In the genomic region with DNA sequence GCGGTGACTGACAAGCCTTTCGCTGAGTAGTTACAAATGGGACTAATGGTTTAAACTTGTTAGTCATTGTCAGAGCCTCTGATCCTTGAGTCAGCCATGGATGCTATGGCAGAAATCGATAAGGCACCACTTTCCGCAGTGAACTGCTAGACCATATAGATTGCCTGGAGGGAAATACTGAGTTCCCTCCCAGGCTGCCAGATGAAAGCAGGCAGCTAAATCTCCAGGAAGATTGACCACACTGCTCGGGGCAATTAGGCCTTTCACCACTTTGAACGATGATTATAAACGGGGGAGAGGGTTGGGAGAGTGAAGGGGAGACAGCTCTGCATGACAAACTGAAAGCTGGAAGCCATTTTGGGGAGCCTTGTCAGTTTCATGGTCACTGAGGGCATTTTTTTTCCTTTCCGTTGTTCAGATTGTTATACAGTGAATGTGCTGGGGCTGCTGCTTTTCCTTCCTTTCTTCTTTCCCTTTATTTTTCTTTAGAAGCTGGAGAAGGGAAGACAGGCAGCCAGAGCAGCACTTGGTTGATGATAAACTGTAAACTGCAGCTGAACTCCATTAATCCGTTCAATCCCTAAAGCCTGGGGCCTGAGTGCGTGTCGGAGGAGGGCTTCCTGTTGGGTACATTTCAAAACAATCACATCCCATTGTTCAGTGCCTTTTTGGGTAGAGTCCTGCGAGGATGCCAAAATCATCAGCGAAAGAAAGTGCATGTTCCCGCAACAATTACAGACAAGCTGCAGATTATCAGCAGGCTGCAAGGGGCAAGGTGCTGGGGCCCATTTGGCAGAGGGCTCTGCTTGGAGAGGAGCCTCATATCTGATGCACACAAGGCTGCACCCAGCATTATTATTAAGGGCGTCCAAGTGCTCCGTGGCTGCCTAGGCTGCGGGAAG, we compare ENCODE assay signal across 14 cellular contexts.
DNase-seq lines count a peak whose midpoint lies in the region; ATAC-seq and TF ChIP-seq lines count a peak whose summit lies in the region.
"Had no signal": no experiment of that assay in that cellular context is flagged by ENCODE, and none has a peak within 500 bp of the region (broad histone marks: within the 10 kb centered on the region; RNA-seq: fewer than 3 reads in every experiment).

No MANE protein-coding gene starts in this region.

- H3K9me3 Mint-ChIP-seq in WTC11 (peaks cover 9% of the 10 kb centered on the region), glutamatergic neuron (ENCODE audit: unreplicated experiment) (peaks cover 3% of the 10 kb centered on the region)
- H3K9me3 Mint-ChIP-seq: CD8-positive, alpha-beta T cell had no signal

- peak; percentile 83 for DNase-seq in NCI-H146 treated with DMSO at 0.1 percent for 48 hours (lab: John Stamatoyannopoulos, UW; ENCODE audit: unreplicated experiment)
- no peak for DNase-seq in WTC11 (ENCODE audit: low spot score)
- DNase-seq in glutamatergic neuron: no peak
- DNase-seq in sciatic nerve (ENCODE audit: low spot score): no peak
- no peak for DNase-seq in activated CD4-positive, alpha-beta T cell treated with anti-CD3 and anti-CD28 coated beads for 4 hours
- DNase-seq: activated naive CD4-positive, alpha-beta T cell treated with anti-CD3 and anti-CD28 coated beads, Interleukin-2, amount 50 U/mL, for 16 hours; CD8-positive, alpha-beta T cell; cerebellar nuclear complex; GOT3; NCI-H1436 treated with DMSO at 0.1 percent for 48 hours; NK-92 treated with Interleukin-12 subunit alpha and Interleukin-12 subunit beta, amount 100 ng/mL, for 24 hours; SK-N-SH had no signal

- ATAC-seq in WTC11: peak; percentile 34
- peak; percentile 45 for ATAC-seq in sciatic nerve
- ATAC-seq in GM21381 (IDR thresholded peaks at IDR 0.05; ENCODE audit: unreplicated experiment): no peak
- ATAC-seq in GM18868 (IDR thresholded peaks at IDR 0.05; ENCODE audit: unreplicated experiment): no peak
- ATAC-seq: CD8-positive, alpha-beta T cell had no signal

- H3K27ac Mint-ChIP-seq in WTC11 (no peak overlapping the region), glutamatergic neuron (ENCODE audit: unreplicated experiment) (peak overlapping the region; percentile 74)
- H3K27ac Mint-ChIP-seq: CD8-positive, alpha-beta T cell had no signal

- H3K4me3 Mint-ChIP-seq in WTC11 (no peak overlapping the region), glutamatergic neuron (ENCODE audit: unreplicated experiment) (peak overlapping the region; percentile 63)
- H3K4me3 Mint-ChIP-seq: CD8-positive, alpha-beta T cell had no signal

- intact Hi-C loops in sciatic nerve (cut with DNase I): no loop called here

- no peaks in the 10 kb centered on the region; the same call in 1 of the 2 replicates for H3K36me3 Mint-ChIP-seq in WTC11
- no peaks in the 10 kb centered on the region for H3K36me3 Mint-ChIP-seq in glutamatergic neuron (ENCODE audit: unreplicated experiment)
- H3K36me3 Mint-ChIP-seq: CD8-positive, alpha-beta T cell had no signal

- POLR2A ChIA-PET in WTC11 (lab: Charles Lee): interaction anchor here (0.6 kb wide), 1 partner anchor 100 kb away, joined by 4 read pairs; no protein-coding TSS in a partner anchor

- H3K4me1 Mint-ChIP-seq in WTC11: peaks cover 22% of the 10 kb centered on the region
- H3K4me1 Mint-ChIP-seq in glutamatergic neuron (ENCODE audit: low read depth, unreplicated experiment): peaks cover 28% of the 10 kb centered on the region

- H3K27me3 Mint-ChIP-seq in WTC11 (ENCODE audit: low read depth) (no peaks in the 10 kb centered on the region), glutamatergic neuron (ENCODE audit: unreplicated experiment) (peaks cover 2% of the 10 kb centered on the region)

- CTCF ChIA-PET in WTC11 (lab: Charles Lee): interaction anchor here (0.9 kb wide), 2 partner anchors 11 to 99 kb away, joined by 3 read pairs; no protein-coding TSS in a partner anchor

- TF ChIP-seq CTCF in WTC11 (IDR thresholded peaks at IDR 0.05) (no peak), glutamatergic neuron (IDR thresholded peaks at IDR 0.05; ENCODE audit: partially characterized antibody, unreplicated experiment) (no peak)

TF ChIP-seq in WTC11, 78 proteins besides CTCF, POLR2A, EP300 and RAD21:
- TF ChIP-seq ZNF671 (CRISPR knock-in tag; IDR thresholded peaks at IDR 0.05) (no peak), ESRRA (CRISPR knock-in tag; IDR thresholded peaks at IDR 0.05; ENCODE audit: borderline replicate concordance) (no peak), ZNF232 (CRISPR knock-in tag; IDR thresholded peaks at IDR 0.05) (no peak), GRHL2 (CRISPR knock-in tag; IDR thresholded peaks at IDR 0.05; ENCODE audit: insufficient replicate concordance, severe bottlenecking) (no peak), TP53 (CRISPR knock-in tag; IDR thresholded peaks at IDR 0.05) (no peak), E2F4 (CRISPR knock-in tag; IDR thresholded peaks at IDR 0.05; ENCODE audit: borderline replicate concordance, low read depth) (no peak), ZNF317 (CRISPR knock-in tag; IDR thresholded peaks at IDR 0.05; ENCODE audit: borderline replicate concordance, low read depth) (no peak), ATF1 (CRISPR knock-in tag; IDR thresholded peaks at IDR 0.05) (no peak), HMGA2 (CRISPR knock-in tag; IDR thresholded peaks at IDR 0.05) (no peak)
- TF ChIP-seq, protein P1, sequence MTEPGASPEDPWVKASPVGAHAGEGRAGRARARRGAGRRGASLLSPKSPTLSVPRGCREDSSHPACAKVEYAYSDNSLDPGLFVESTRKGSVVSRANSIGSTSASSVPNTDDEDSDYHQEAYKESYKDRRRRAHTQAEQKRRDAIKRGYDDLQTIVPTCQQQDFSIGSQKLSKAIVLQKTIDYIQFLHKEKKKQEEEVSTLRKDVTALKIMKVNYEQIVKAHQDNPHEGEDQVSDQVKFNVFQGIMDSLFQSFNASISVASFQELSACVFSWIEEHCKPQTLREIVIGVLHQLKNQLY (CRISPR knock-in tag; IDR thresholded peaks at IDR 0.05): no peak
- TF ChIP-seq, protein P2, sequence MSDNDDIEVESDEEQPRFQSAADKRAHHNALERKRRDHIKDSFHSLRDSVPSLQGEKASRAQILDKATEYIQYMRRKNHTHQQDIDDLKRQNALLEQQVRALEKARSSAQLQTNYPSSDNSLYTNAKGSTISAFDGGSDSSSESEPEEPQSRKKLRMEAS (CRISPR knock-in tag; IDR thresholded peaks at IDR 0.05): no peak
- TF ChIP-seq, protein P3, sequence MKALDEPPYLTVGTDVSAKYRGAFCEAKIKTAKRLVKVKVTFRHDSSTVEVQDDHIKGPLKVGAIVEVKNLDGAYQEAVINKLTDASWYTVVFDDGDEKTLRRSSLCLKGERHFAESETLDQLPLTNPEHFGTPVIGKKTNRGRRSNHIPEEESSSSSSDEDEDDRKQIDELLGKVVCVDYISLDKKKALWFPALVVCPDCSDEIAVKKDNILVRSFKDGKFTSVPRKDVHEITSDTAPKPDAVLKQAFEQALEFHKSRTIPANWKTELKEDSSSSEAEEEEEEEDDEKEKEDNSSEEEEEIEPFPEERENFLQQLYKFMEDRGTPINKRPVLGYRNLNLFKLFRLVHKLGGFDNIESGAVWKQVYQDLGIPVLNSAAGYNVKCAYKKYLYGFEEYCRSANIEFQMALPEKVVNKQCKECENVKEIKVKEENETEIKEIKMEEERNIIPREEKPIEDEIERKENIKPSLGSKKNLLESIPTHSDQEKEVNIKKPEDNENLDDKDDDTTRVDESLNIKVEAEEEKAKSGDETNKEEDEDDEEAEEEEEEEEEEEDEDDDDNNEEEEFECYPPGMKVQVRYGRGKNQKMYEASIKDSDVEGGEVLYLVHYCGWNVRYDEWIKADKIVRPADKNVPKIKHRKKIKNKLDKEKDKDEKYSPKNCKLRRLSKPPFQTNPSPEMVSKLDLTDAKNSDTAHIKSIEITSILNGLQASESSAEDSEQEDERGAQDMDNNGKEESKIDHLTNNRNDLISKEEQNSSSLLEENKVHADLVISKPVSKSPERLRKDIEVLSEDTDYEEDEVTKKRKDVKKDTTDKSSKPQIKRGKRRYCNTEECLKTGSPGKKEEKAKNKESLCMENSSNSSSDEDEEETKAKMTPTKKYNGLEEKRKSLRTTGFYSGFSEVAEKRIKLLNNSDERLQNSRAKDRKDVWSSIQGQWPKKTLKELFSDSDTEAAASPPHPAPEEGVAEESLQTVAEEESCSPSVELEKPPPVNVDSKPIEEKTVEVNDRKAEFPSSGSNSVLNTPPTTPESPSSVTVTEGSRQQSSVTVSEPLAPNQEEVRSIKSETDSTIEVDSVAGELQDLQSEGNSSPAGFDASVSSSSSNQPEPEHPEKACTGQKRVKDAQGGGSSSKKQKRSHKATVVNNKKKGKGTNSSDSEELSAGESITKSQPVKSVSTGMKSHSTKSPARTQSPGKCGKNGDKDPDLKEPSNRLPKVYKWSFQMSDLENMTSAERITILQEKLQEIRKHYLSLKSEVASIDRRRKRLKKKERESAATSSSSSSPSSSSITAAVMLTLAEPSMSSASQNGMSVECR (CRISPR knock-in tag; IDR thresholded peaks at IDR 0.05; ENCODE audit: borderline replicate concordance): no peak
TF ChIP-seq in WTC11: peak in this region for 0.

Comparison
In these comparisons a context has a peak if more than half of its experiments do, and no peak if none do; other contexts are left out.
1. ATAC-seq: peak in WTC11 (single experiment) and sciatic nerve (single experiment); none in GM21381 (single experiment) and GM18868 (single experiment).